In genomic region chr11:132559371-132560036, GRCh38 we compare ENCODE assay signal across 21 cellular contexts.
DNase-seq lines count a peak whose midpoint lies in the region; ATAC-seq and TF ChIP-seq lines count a peak whose summit lies in the region.
"Had no signal": no experiment of that assay in that cellular context is flagged by ENCODE, and none has a peak within 500 bp of the region (broad histone marks: within the 10 kb centered on the region; RNA-seq: fewer than 3 reads in every experiment).

No MANE protein-coding gene starts in this region.

- TF ChIP-seq RAD21 in neural cell (conservative IDR thresholded peaks at IDR 0.05) = peak; percentile 35

- H3K9me2 ChIP-seq in neural cell (ENCODE audit: insufficient read depth, low read length) = no peaks in the 10 kb centered on the region

- H3K36me3 ChIP-seq in WERI-Rb-1 = no peaks in the 10 kb centered on the region
- H3K36me3 ChIP-seq in neural cell (ENCODE audit: insufficient read depth, low read length) = no peaks in the 10 kb centered on the region
- H3K36me3 ChIP-seq: HAP-1, SJCRH30, transverse colon had no signal

- DNase-seq in EL (peak; percentile 3), MV-4-11 (lab: John Stamatoyannopoulos, UW) (peak; percentile 20), WERI-Rb-1 (peak; percentile 73), COR-L47 (lab: John Stamatoyannopoulos, UW) (no peak), Kasumi-1 (lab: John Stamatoyannopoulos, UW) (no peak)
- DNase-seq: activated CD4-positive, alpha-beta T cell treated with anti-CD3 and anti-CD28 coated beads, Interleukin-2, amount 10 ng/mL, durations not matched to agents 24 days and 14 days; caudate nucleus; CD4-positive, CD25-positive, alpha-beta regulatory T cell; DMS153; NCI-H2081 treated with DMSO at 0.1 percent for 48 hours; posterior cingulate gyrus; SJCRH30; T-helper 17 cell; transverse colon had no signal

- peak overlapping the region; percentile 77 for H3K27ac ChIP-seq in WERI-Rb-1
- H3K27ac ChIP-seq in neural cell (ENCODE audit: low read length) = peak overlapping the region; percentile 4
- H3K27ac ChIP-seq: SJCRH30, transverse colon, VCaP had no signal

- H4K20me1 ChIP-seq in neural cell (ENCODE audit: insufficient read depth) = no peaks in the 10 kb centered on the region

- no peaks in the 10 kb centered on the region for H3F3A ChIP-seq in neural cell (ENCODE audit: insufficient read depth, low read length, poor library complexity, severe bottlenecking)

- H3K4me3 ChIP-seq in WERI-Rb-1 (ENCODE audit: low read depth, low read length) = no peak overlapping the region
- H3K4me3 ChIP-seq in neural cell (ENCODE audit: low read length) = no peak overlapping the region
- H3K4me3 ChIP-seq: HAP-1, SJCRH30, transverse colon had no signal

- TF ChIP-seq CTCF in WERI-Rb-1 (IDR thresholded peaks at IDR 0.05; ENCODE audit: low read depth, low read length) (no peak), neural cell (IDR thresholded peaks at IDR 0.05; ENCODE audit: poor library complexity, severe bottlenecking) (peak; percentile 45)

- peak; percentile 15 for TF ChIP-seq EP300 in neural cell (conservative IDR thresholded peaks at IDR 0.05; ENCODE audit: poor library complexity, severe bottlenecking)

- no peak overlapping the region for H3K9ac ChIP-seq in neural cell (ENCODE audit: low read length)

- no peak overlapping the region for H2AFZ ChIP-seq in neural cell (ENCODE audit: low read depth, low read length)

- H3K27me3 ChIP-seq in WERI-Rb-1 (ENCODE audit: insufficient read depth, low read depth, severe bottlenecking) (no peaks in the 10 kb centered on the region), neural cell (ENCODE audit: insufficient read depth, low read depth, low read length) (no peaks in the 10 kb centered on the region)
- H3K27me3 ChIP-seq: SJCRH30, transverse colon had no signal

- no peaks in the 10 kb centered on the region for H3K79me2 ChIP-seq in neural cell (replicated peaks; ENCODE audit: insufficient read depth, low read length)

- peak overlapping the region; percentile 4 for H3K4me2 ChIP-seq in neural cell (ENCODE audit: low read length)

- peaks cover 2% of the 10 kb centered on the region for H3K9me3 ChIP-seq in WERI-Rb-1 (ENCODE audit: severe bottlenecking)
- no peaks in the 10 kb centered on the region for H3K9me3 ChIP-seq in neural cell (ENCODE audit: low read length)
- H3K9me3 ChIP-seq: HAP-1, SJCRH30, transverse colon had no signal

- ATAC-seq in GM18868 (IDR thresholded peaks at IDR 0.05; ENCODE audit: unreplicated experiment) (no peak), GM18520 (IDR thresholded peaks at IDR 0.05; ENCODE audit: unreplicated experiment) (no peak)
- ATAC-seq: activated T-helper 17 cell treated with anti-CD3 and anti-CD28 coated beads, Interleukin-2, amount 50 U/mL, for 72 hours; natural killer cell treated with Interleukin-12 subunit alpha and Interleukin-12 subunit beta and Interleukin-15 and Interleukin-18, amount 100 ng/mL, for 72 hours; T-helper 17 cell had no signal

TF ChIP-seq in neural cell, 6 proteins besides CTCF, POLR2A, EP300 and RAD21:
- no peak for TF ChIP-seq REST (IDR thresholded peaks at IDR 0.05; ENCODE audit: borderline replicate concordance)
- no peak for TF ChIP-seq MXI1 (conservative IDR thresholded peaks at IDR 0.05; ENCODE audit: poor library complexity, severe bottlenecking)
- TF ChIP-seq TAF1 (IDR thresholded peaks at IDR 0.05; ENCODE audit: low read depth) = no peak
- TF ChIP-seq SMC3 (conservative IDR thresholded peaks at IDR 0.05; ENCODE audit: poor library complexity) = peak; percentile 50
- TF ChIP-seq POLR2AphosphoS5 (IDR thresholded peaks at IDR 0.05) = no peak

Comparison
In these comparisons a context has a peak if more than half of its experiments do, and no peak if none do; other contexts are left out.
1. DNase-seq: peak in EL (single experiment), MV-4-11 (single experiment) and WERI-Rb-1 (single experiment); none in COR-L47 (single experiment) and Kasumi-1 (0 of 2).